Comparison of ENCODE assay signal across 8 cellular contexts in the genomic region with DNA sequence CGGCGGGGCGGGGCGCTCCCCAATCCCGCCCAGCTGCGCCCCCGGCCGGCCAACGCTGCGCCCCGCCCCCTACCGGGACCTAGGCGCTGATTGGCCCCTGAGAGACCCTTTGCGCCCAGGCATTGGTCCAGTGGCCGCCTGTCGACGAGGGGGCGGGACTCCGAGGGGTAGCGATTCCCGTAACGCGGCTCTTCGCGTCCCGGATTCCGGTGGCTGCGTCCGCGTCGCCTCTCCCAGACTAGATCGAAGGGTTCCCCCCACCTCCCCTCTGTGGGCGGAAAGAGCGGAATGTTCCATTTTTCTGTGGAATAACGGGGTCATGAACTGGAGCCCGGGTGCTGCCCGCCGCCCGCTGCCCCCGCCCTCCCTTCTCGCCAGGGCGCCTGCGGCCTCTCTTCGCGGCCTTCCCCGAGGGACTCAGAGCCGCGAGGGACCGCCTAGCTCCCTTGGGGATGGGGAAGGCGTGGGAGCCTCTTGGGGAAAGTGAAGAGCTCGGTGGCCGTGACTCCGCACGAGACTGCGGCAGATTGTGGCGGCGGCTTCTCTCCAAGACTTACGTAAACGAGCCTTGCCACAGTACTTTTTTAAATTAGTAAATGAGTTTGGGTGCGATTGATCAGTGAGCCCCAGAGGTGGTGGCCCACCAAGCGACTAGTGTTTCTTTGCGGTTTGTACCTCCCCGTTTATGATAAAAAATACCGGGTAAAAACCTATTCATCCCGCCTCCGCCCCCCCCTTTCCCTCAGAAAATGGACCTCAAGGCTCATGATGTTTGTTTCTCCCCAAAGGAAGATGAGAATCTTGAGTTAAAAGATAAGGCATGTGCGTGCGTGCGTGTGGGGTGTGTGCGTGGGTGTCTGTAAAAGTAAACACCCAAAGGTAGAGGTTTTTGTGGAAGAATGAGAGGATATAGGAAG. TPM values are rescaled to one million over a fixed set of nuclear protein-coding genes. Genes with fewer than 3 reads are reported as not detected.
DNase-seq lines count a peak whose midpoint lies in the region; ATAC-seq and TF ChIP-seq lines count a peak whose summit lies in the region.

No MANE protein-coding gene starts in this region.

- intact Hi-C loops in Right ventricle myocardium inferior (cut with DNase I) (loop anchor here (2.0 to 10.0 kb wide), 4 partner anchors 48 to 283 kb away; a partner anchor contains a TSS), ovary (cut with DNase I) (loop anchor here in 2 of 4 donors (10.0 kb wide), 2 partner anchors 80 to 130 kb away; no protein-coding TSS in a partner anchor), tibial artery (cut with DNase I; ENCODE audit: low total_unique reads) (loop anchor here (10.0 kb wide), 1 partner anchor 820 kb away; a partner anchor contains a TSS)

- H3K4me3 Mint-ChIP-seq in activated naive CD8-positive, alpha-beta T cell treated with anti-CD3 and anti-CD28 coated beads, Interleukin-2, amount 10 ng/mL, durations not matched to agents 7 days and 5 days, result peak overlapping the region; percentile 92

- peak; percentile 2 for TF ChIP-seq CTCF in GM12864 (IDR thresholded peaks at IDR 0.05; ENCODE audit: low read depth, low read length, missing control alignments)
- TF ChIP-seq CTCF in ovary (IDR thresholded peaks at IDR 0.05), result peak in 2 of 3 donors; percentile 34 to 40
- TF ChIP-seq CTCF in tibial artery (IDR thresholded peaks at IDR 0.05), result peak in 1 of 2 experiments; percentile 24

- ATAC-seq in HG02678 (IDR thresholded peaks at IDR 0.05; ENCODE audit: unreplicated experiment) (peak; percentile 96), Right ventricle myocardium inferior (peak; percentile 99)
- peak; percentile 94 for ATAC-seq in activated naive CD8-positive, alpha-beta T cell treated with anti-CD3 and anti-CD28 coated beads, Interleukin-2, amount 10 ng/mL, durations not matched to agents 7 days and 5 days (ENCODE audit: low read depth)

- no peaks in the 10 kb centered on the region for H3K27me3 Mint-ChIP-seq in activated naive CD8-positive, alpha-beta T cell treated with anti-CD3 and anti-CD28 coated beads, Interleukin-2, amount 10 ng/mL, durations not matched to agents 7 days and 5 days

- H3K36me3 Mint-ChIP-seq in activated naive CD8-positive, alpha-beta T cell treated with anti-CD3 and anti-CD28 coated beads, Interleukin-2, amount 10 ng/mL, durations not matched to agents 7 days and 5 days, result peaks cover 12% of the 10 kb centered on the region

- peaks cover 37% of the 10 kb centered on the region for H3K4me1 Mint-ChIP-seq in activated naive CD8-positive, alpha-beta T cell treated with anti-CD3 and anti-CD28 coated beads, Interleukin-2, amount 10 ng/mL, durations not matched to agents 7 days and 5 days

- H3K4me1 ChIP-seq in ovary (ENCODE audit: insufficient read depth), result peaks cover 3% of the 10 kb centered on the region
- peaks cover 0 to 26% (median 21%) of the 10 kb centered on the region in 4 donors for H3K4me1 ChIP-seq in tibial artery

- POLR2A ChIA-PET in activated naive CD8-positive, alpha-beta T cell treated with anti-CD3 and anti-CD28 coated beads, Interleukin-2, amount 10 ng/mL, durations not matched to agents 7 days and 5 days (lab: Charles Lee), result interaction anchor here (0.6 to 3.9 kb wide), 13 partner anchors 10 to 205 kb away, joined by 3 to 31 read pairs (median 4); no protein-coding TSS in a partner anchor

- H3K9me3 Mint-ChIP-seq in activated naive CD8-positive, alpha-beta T cell treated with anti-CD3 and anti-CD28 coated beads, Interleukin-2, amount 10 ng/mL, durations not matched to agents 7 days and 5 days, result peaks cover 3% of the 10 kb centered on the region

- H3K9me3 ChIP-seq in ovary (no peaks in the 10 kb centered on the region), tibial artery (no peaks in the 10 kb centered on the region)

- H3K36me3 ChIP-seq in ovary (no peaks in the 10 kb centered on the region), tibial artery (no peaks in the 10 kb centered on the region)

- TF ChIP-seq POLR2A in ovary (IDR thresholded peaks at IDR 0.05), result peak; percentile 91

- DNase-seq in GM12864 (ENCODE audit: low read depth), result peak; percentile 78
- DNase-seq in NCI-H1105 (lab: John Stamatoyannopoulos, UW), result peak; percentile 90
- DNase-seq in SKM-1 (lab: John Stamatoyannopoulos, UW; ENCODE audit: unreplicated experiment), result peak; percentile 86
- DNase-seq in activated naive CD8-positive, alpha-beta T cell treated with anti-CD3 and anti-CD28 coated beads, Interleukin-2, amount 10 ng/mL, durations not matched to agents 7 days and 5 days, result peak; percentile 99
- DNase-seq in Right ventricle myocardium inferior (ENCODE audit: missing footprints), result peak; percentile 99
- DNase-seq in ovary, result peak; percentile 98 to 99 (median 98)
- DNase-seq in tibial artery, result peak; percentile 97 to 98

- WGBS in ovary, 3 donors, result 1% methylated on average over 61 to 70 of the region's 70 CpGs

- H3K4me3 ChIP-seq in GM12864 (ENCODE audit: low read depth, low read length), result peak overlapping the region; percentile 99
- peak overlapping the region; percentile 77 for H3K4me3 ChIP-seq in ovary
- peak overlapping the region; percentile 77 to 89 for H3K4me3 ChIP-seq in tibial artery

- TF ChIP-seq EP300 in ovary (IDR thresholded peaks at IDR 0.05), result peak; percentile 86

- H3K27ac ChIP-seq in ovary (peak overlapping the region; percentile 96 to 98), tibial artery (peak overlapping the region; percentile 94 to 97)

- peak overlapping the region; percentile 94 for H3K27ac Mint-ChIP-seq in activated naive CD8-positive, alpha-beta T cell treated with anti-CD3 and anti-CD28 coated beads, Interleukin-2, amount 10 ng/mL, durations not matched to agents 7 days and 5 days

- no peaks in the 10 kb centered on the region for H3K27me3 ChIP-seq in ovary
- no peaks in the 10 kb centered on the region for H3K27me3 ChIP-seq in tibial artery

RNA-seq across cellular contexts. Expression of a gene that starts 0.5 kb away (rescaled TPM):
- total RNA-seq in activated naive CD8-positive, alpha-beta T cell treated with anti-CD3 and anti-CD28 coated beads, Interleukin-2, amount 10 ng/mL, durations not matched to agents 7 days and 5 days, result 10 to 100 TPM; 46.1 to 48.9 TPM
- total RNA-seq in Right ventricle myocardium inferior, result 145 TPM
- 100 to 1,000 TPM; 142 to 406 (median 186) TPM for total RNA-seq in ovary
- polyA plus RNA-seq in ovary, result 100 to 1,000 TPM in 1 of 2 donors, 10 to 100 TPM in 1; 45.9 to 123 TPM

Comparison
In these comparisons a context has a peak if more than half of its experiments do, and no peak if none do; other contexts are left out.
1. Peak in every context shown above with its lines: DNase-seq, ATAC-seq, H3K4me3 ChIP-seq and H3K27ac ChIP-seq.